ENCODE assay signal across 27 cellular contexts in genomic region chr13:22506286-22506685, GRCh38.
DNase-seq lines count a peak whose midpoint lies in the region; FAIRE-seq and TF ChIP-seq lines count a peak whose summit lies in the region.
"Had no signal": no experiment of that assay in that cellular context is flagged by ENCODE, and none has a peak within 500 bp of the region (broad histone marks: within the 10 kb centered on the region; RNA-seq: fewer than 3 reads in every experiment).

No MANE protein-coding gene starts in this region.

- H3K4me3 Mint-ChIP-seq in brain, result peak overlapping the region; percentile 3 to 56 (median 45)
- H3K4me3 Mint-ChIP-seq: activated naive CD4-positive, alpha-beta T cell treated with anti-CD3 and anti-CD28 coated beads, Interleukin-2, amount 10 ng/mL, durations not matched to agents 7 days and 5 days; activated T-helper 1 cell treated with anti-CD3 and anti-CD28 coated beads, Interleukin-12 subunit alpha, Interleukin-12 subunit beta, Interleukin-2, Interleukin-4 antibody, amounts not matched to agents 30 ng/mL and 10 ng/mL and 1 ng/mL, durations not matched to agents 14 hours and 24 hours and 36 hours; dendritic cell treated with granulocyte-macrophage colony-stimulating factor and Interleukin-4, amounts not matched to agents 40 ng/mL and 50 ng/mL, for 4 days; stimulated activated naive CD8-positive, alpha-beta T cell treated with anti-CD3 and anti-CD28 coated beads, Interleukin-15, Interleukin-2, amounts not matched to agents 100 ng/mL and 50 ng/mL, for 24 hours had no signal

- peak overlapping the region; percentile 23 for H2AFZ ChIP-seq in neuronal stem cell (ENCODE audit: low read length)

- H3K18ac ChIP-seq in neuronal stem cell (ENCODE audit: low read length), result no peak overlapping the region

- H4K91ac ChIP-seq in neuronal stem cell (ENCODE audit: low read depth, low read length, poor library complexity), result no peak overlapping the region

- H3K9me3 Mint-ChIP-seq in brain, result peaks cover 0 to 13% (median 4%) of the 10 kb centered on the region in 5 experiments
- H3K9me3 Mint-ChIP-seq: activated naive CD4-positive, alpha-beta T cell treated with anti-CD3 and anti-CD28 coated beads, Interleukin-2, amount 10 ng/mL, durations not matched to agents 7 days and 5 days had no signal

- no peak for FAIRE-seq in GM12892 (lab: Jason Lieb, UNC)
- FAIRE-seq: islet of Langerhans, K562 had no signal

- H3K4ac ChIP-seq in neuronal stem cell (ENCODE audit: low read length), result no peak overlapping the region

- H2BK12ac ChIP-seq in neuronal stem cell (ENCODE audit: low read length), result no peak overlapping the region

- H3K9ac ChIP-seq in neuronal stem cell (ENCODE audit: low read depth, low read length, poor library complexity), result no peak overlapping the region

- intact Hi-C loops in vagina (cut with DNase I), result no loop called here

- no peak for TF ChIP-seq CTCF in brain (conservative IDR thresholded peaks at IDR 0.05)
- no peak for TF ChIP-seq CTCF in vagina (IDR thresholded peaks at IDR 0.05)
- no peak for TF ChIP-seq CTCF in GM10266 (IDR thresholded peaks at IDR 0.05; ENCODE audit: control insufficient read depth, insufficient read depth, low read depth, missing control alignments)

- no peak overlapping the region for H3K27ac ChIP-seq in neuronal stem cell (replicated peaks; ENCODE audit: low read length)
- H3K27ac ChIP-seq in vagina, result peak overlapping the region; percentile 28
- H3K27ac ChIP-seq: lower lobe of right lung, neutrophil, tibial artery had no signal

- H4K8ac ChIP-seq in neuronal stem cell (ENCODE audit: low read depth, low read length), result no peak overlapping the region

- no CpG with 5 or more reads among the region's 6 CpGs for WGBS in neuronal stem cell (ENCODE audit: extremely low coverage in 2 of 2, insufficient read length in 2 of 2, insufficient replicate concordance in 1 of 2), 2 donors

- no peak for TF ChIP-seq POLR2A in vagina (IDR thresholded peaks at IDR 0.05)
- TF ChIP-seq POLR2A in GM12892 (IDR thresholded peaks at IDR 0.05; ENCODE audit: low read depth, low read length), result no peak

- H3K27me3 Mint-ChIP-seq in brain, result peaks cover 4% of the 10 kb centered on the region
- H3K27me3 Mint-ChIP-seq: activated naive CD4-positive, alpha-beta T cell treated with anti-CD3 and anti-CD28 coated beads, Interleukin-2, amount 10 ng/mL, durations not matched to agents 7 days and 5 days; dendritic cell treated with granulocyte-macrophage colony-stimulating factor and Interleukin-4, amounts not matched to agents 40 ng/mL and 50 ng/mL, for 4 days; progenitor cell of endocrine pancreas; stimulated activated naive CD8-positive, alpha-beta T cell treated with anti-CD3 and anti-CD28 coated beads, Interleukin-15, Interleukin-2, amounts not matched to agents 100 ng/mL and 50 ng/mL, for 24 hours had no signal

- H3K9me3 ChIP-seq in neuronal stem cell (replicated peaks in 1 of 2; ENCODE audit: control insufficient read depth in 2 of 2, insufficient read depth in 1 of 2, low read depth in 1 of 2, low read length in 2 of 2), result no peaks in the 10 kb centered on the region
- H3K9me3 ChIP-seq in vagina, result no peaks in the 10 kb centered on the region
- H3K9me3 ChIP-seq: lower lobe of right lung, MG63, neutrophil, tibial artery had no signal

- no peak overlapping the region for H2BK120ac ChIP-seq in neuronal stem cell (ENCODE audit: low read depth, low read length)

- no peak overlapping the region for H2BK5ac ChIP-seq in neuronal stem cell (ENCODE audit: low read length)

- peak; percentile 34 for DNase-seq in kidney glomerular epithelial cell (lab: John Stamatoyannopoulos, UW)
- DNase-seq in neuronal stem cell (ENCODE audit: low spot score), result peak; percentile 31
- no peak for DNase-seq in vagina (ENCODE audit: extremely low spot score in 2 of 2)
- DNase-seq in foreskin melanocyte, result no peak
- no peak for DNase-seq in GM10266 (ENCODE audit: extremely low spot score)
- no peak for DNase-seq in GM12892 (ENCODE audit: insufficient read length)
- DNase-seq: activated CD4-positive, CD25-positive, alpha-beta regulatory T cell; activated naive CD4-positive, alpha-beta T cell treated with anti-CD3 and anti-CD28 coated beads, Interleukin-2, amount 10 ng/mL, durations not matched to agents 7 days and 5 days; Calu3; caudate nucleus; DND-41; HCEC 1CT; lower lobe of right lung; MG63; NCI-H2029 treated with DMSO at 0.1 percent for 48 hours; NCI-H748 treated with DMSO at 0.1 percent for 48 hours; RPMI8226; T-helper 1 cell; tibial artery had no signal

- peaks cover 13% of the 10 kb centered on the region for H3K4me1 Mint-ChIP-seq in brain
- H3K4me1 Mint-ChIP-seq: activated naive CD4-positive, alpha-beta T cell treated with anti-CD3 and anti-CD28 coated beads, Interleukin-2, amount 10 ng/mL, durations not matched to agents 7 days and 5 days had no signal

- H3K23ac ChIP-seq in neuronal stem cell (ENCODE audit: low read depth, low read length, poor library complexity), result no peak overlapping the region

- H3K4me3 ChIP-seq in neuronal stem cell (ENCODE audit: low read length in 2 of 2) (peak overlapping the region in 1 of 2 donors; percentile 10), vagina (no peak overlapping the region)
- H3K4me3 ChIP-seq: K562, lower lobe of right lung, MG63, tibial artery had no signal

- peaks cover 2 to 7% of the 10 kb centered on the region in 2 donors for H3K4me1 ChIP-seq in neuronal stem cell (ENCODE audit: control insufficient read depth in 2 of 2, insufficient read depth in 1 of 2, low read depth in 1 of 2, low read length in 2 of 2)
- H3K4me1 ChIP-seq in vagina, result peaks cover 4% of the 10 kb centered on the region
- H3K4me1 ChIP-seq: lower lobe of right lung, tibial artery had no signal

- H2AK5ac ChIP-seq in neuronal stem cell (ENCODE audit: low read depth, low read length), result no peak overlapping the region

- H3K27ac Mint-ChIP-seq in brain, result peak overlapping the region in 2 of 5 experiments; percentile 10 to 58
- H3K27ac Mint-ChIP-seq: activated naive CD4-positive, alpha-beta T cell treated with anti-CD3 and anti-CD28 coated beads, Interleukin-2, amount 10 ng/mL, durations not matched to agents 7 days and 5 days; activated T-helper 1 cell treated with anti-CD3 and anti-CD28 coated beads, Interleukin-12 subunit alpha, Interleukin-12 subunit beta, Interleukin-2, Interleukin-4 antibody, amounts not matched to agents 30 ng/mL and 10 ng/mL and 1 ng/mL, durations not matched to agents 14 hours and 24 hours and 36 hours; dendritic cell treated with granulocyte-macrophage colony-stimulating factor and Interleukin-4, amounts not matched to agents 40 ng/mL and 50 ng/mL, for 4 days; progenitor cell of endocrine pancreas; stimulated activated naive CD8-positive, alpha-beta T cell treated with anti-CD3 and anti-CD28 coated beads, Interleukin-15, Interleukin-2, amounts not matched to agents 100 ng/mL and 50 ng/mL, for 24 hours had no signal

- no peak overlapping the region for H3K14ac ChIP-seq in neuronal stem cell (ENCODE audit: low read length)

- H2BK15ac ChIP-seq in neuronal stem cell (ENCODE audit: low read length), result no peak overlapping the region

- no peaks in the 10 kb centered on the region for H3K36me3 Mint-ChIP-seq in brain
- H3K36me3 Mint-ChIP-seq: activated naive CD4-positive, alpha-beta T cell treated with anti-CD3 and anti-CD28 coated beads, Interleukin-2, amount 10 ng/mL, durations not matched to agents 7 days and 5 days had no signal

- no peaks in the 10 kb centered on the region for H3K79me1 ChIP-seq in neuronal stem cell (ENCODE audit: low read depth, low read length)

- H3K4me2 ChIP-seq in neuronal stem cell (ENCODE audit: insufficient read depth, low read length, poor library complexity, severe bottlenecking), result peak overlapping the region; percentile 20

- H3K27me3 ChIP-seq in neuronal stem cell (ENCODE audit: control insufficient read depth in 3 of 3, insufficient read depth in 3 of 3, low read depth in 1 of 3, low read length in 3 of 3), result no peaks in the 10 kb centered on the region
- no peaks in the 10 kb centered on the region for H3K27me3 ChIP-seq in vagina
- H3K27me3 ChIP-seq: MG63, neutrophil, tibial artery had no signal

- no peaks in the 10 kb centered on the region for H3K36me3 ChIP-seq in neuronal stem cell (replicated peaks in 1 of 2; ENCODE audit: control insufficient read depth in 2 of 2, insufficient read depth in 2 of 2, low read length in 2 of 2)
- no peaks in the 10 kb centered on the region for H3K36me3 ChIP-seq in vagina
- H3K36me3 ChIP-seq: lower lobe of right lung, MG63, neutrophil, tibial artery had no signal

Comparison
In these comparisons a context has a peak if more than half of its experiments do, and no peak if none do; other contexts are left out.
1. DNase-seq: peak in kidney glomerular epithelial cell (single experiment) and neuronal stem cell (single experiment); none in vagina (0 of 2), foreskin melanocyte (single experiment), GM10266 (single experiment) and GM12892 (single experiment).